ENCODE assay signal across 13 cellular contexts in the genomic region with DNA sequence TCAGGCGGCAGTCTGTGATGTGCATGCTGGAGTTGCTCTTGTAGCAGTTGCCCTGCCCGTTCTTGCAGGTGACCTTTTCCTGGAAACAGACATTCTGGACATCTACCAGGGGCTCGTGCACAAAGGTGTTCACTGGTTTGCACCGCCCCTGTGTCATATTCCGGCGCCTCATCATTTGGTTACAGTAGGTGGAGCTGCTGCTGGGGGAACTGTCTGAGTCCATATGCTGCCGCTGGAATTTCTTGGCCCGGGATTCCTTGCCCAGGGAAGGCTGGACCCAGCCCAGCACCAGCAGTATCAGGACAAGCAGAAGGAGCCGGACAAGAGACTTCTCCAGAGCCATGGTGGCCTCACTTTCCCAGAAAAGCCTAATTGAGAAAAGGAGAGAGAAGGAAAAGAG. TPM values are rescaled to one million over a fixed set of nuclear protein-coding genes. Genes with fewer than 3 reads are reported as not detected.
DNase-seq lines count a peak whose midpoint lies in the region; ATAC-seq and TF ChIP-seq lines count a peak whose summit lies in the region.
"Had no signal": no experiment of that assay in that cellular context is flagged by ENCODE, and none has a peak within 500 bp of the region (broad histone marks: within the 10 kb centered on the region; RNA-seq: fewer than 3 reads in every experiment).

No MANE protein-coding gene starts in this region.

- H3K27ac Mint-ChIP-seq in IgD-negative memory B cell: peak overlapping the region in 2 of 3 donors; percentile 52 to 63
- no peak overlapping the region for H3K27ac Mint-ChIP-seq in activated CD8-positive, alpha-beta T cell treated with anti-CD3 and anti-CD28 coated beads for 36 hours
- H3K27ac Mint-ChIP-seq: CD8-positive, alpha-beta T cell had no signal

- H3K4me2 ChIP-seq in SK-N-SH: no peak overlapping the region
- H3K4me2 ChIP-seq: PC-9 had no signal

- no peaks in the 10 kb centered on the region for H3K9me3 Mint-ChIP-seq in IgD-negative memory B cell
- H3K9me3 Mint-ChIP-seq in activated CD8-positive, alpha-beta T cell treated with anti-CD3 and anti-CD28 coated beads for 36 hours: no peaks in the 10 kb centered on the region
- H3K9me3 Mint-ChIP-seq: CD8-positive, alpha-beta T cell had no signal

- no peak for DNase-seq in esophagus squamous epithelium (lab: John Stamatoyannopoulos, UW)
- DNase-seq in thoracic aorta (ENCODE audit: low spot score): no peak
- DNase-seq in SK-N-SH: no peak
- no peak for DNase-seq in NCI-H2081 treated with DMSO at 0.1 percent for 48 hours (lab: John Stamatoyannopoulos, UW)
- DNase-seq in GM19240 (ENCODE audit: insufficient read length, low spot score): no peak
- no peak for DNase-seq in activated CD8-positive, alpha-beta T cell treated with anti-CD3 and anti-CD28 coated beads for 36 hours
- DNase-seq: CD8-positive, alpha-beta T cell; Karpas-422; T-helper 9 cell had no signal

- peaks cover 1% of the 10 kb centered on the region for H3K36me3 Mint-ChIP-seq in IgD-negative memory B cell
- no peaks in the 10 kb centered on the region for H3K36me3 Mint-ChIP-seq in activated CD8-positive, alpha-beta T cell treated with anti-CD3 and anti-CD28 coated beads for 36 hours (ENCODE audit: low read depth)
- H3K36me3 Mint-ChIP-seq: CD8-positive, alpha-beta T cell had no signal

- TF ChIP-seq RAD21 in SK-N-SH (IDR thresholded peaks at IDR 0.05; ENCODE audit: low read length): no peak

- no peak for TF ChIP-seq POLR2A in esophagus squamous epithelium (IDR thresholded peaks at IDR 0.05)

- H3K79me2 ChIP-seq in SK-N-SH (ENCODE audit: insufficient read depth): no peaks in the 10 kb centered on the region

- no peaks in the 10 kb centered on the region for H3F3A ChIP-seq in SK-N-SH (replicated peaks; ENCODE audit: insufficient read depth)

- no peaks in the 10 kb centered on the region for H4K20me1 ChIP-seq in SK-N-SH (ENCODE audit: insufficient read depth)

- H3K27ac ChIP-seq in esophagus squamous epithelium (peak overlapping the region; percentile 46 to 85 (median 66)), thoracic aorta (peak overlapping the region in 1 of 2 donors; percentile 18), SK-N-SH (ENCODE audit: low read depth in 2 of 2, low read length in 1 of 2) (no peak overlapping the region)
- H3K27ac ChIP-seq: PC-9 had no signal

- POLR2A ChIA-PET in SK-N-SH (lab: Yijun Ruan, JAX): no interaction called here
- POLR2A ChIA-PET in activated CD8-positive, alpha-beta T cell treated with anti-CD3 and anti-CD28 coated beads for 36 hours (lab: Charles Lee): no interaction called here

- no peaks in the 10 kb centered on the region for H3K36me3 ChIP-seq in esophagus squamous epithelium
- no peaks in the 10 kb centered on the region for H3K36me3 ChIP-seq in mucosa of stomach (ENCODE audit: control insufficient read depth, insufficient read depth, low read length)
- H3K36me3 ChIP-seq in thoracic aorta: no peaks in the 10 kb centered on the region
- H3K36me3 ChIP-seq in SK-N-SH (replicated peaks in 1 of 2; ENCODE audit: control insufficient read depth in 1 of 2, insufficient read depth in 2 of 2, low read length in 1 of 2): no peaks in the 10 kb centered on the region
- H3K36me3 ChIP-seq: neutrophil had no signal

- 47 to 57% methylated on average over 3 of the region's 9 CpGs for WGBS in esophagus squamous epithelium, 2 donors
- WGBS in SK-N-SH (ENCODE audit: low lambda C conversion rate): 4% methylated on average over 7 of the region's 9 CpGs

- H3K4me1 ChIP-seq in esophagus squamous epithelium (peaks cover 0 to 22% (median 0%) of the 10 kb centered on the region in 3 donors), mucosa of stomach (ENCODE audit: control insufficient read depth, insufficient read depth, low read length) (peaks cover 59% of the 10 kb centered on the region), thoracic aorta (ENCODE audit: control insufficient read depth in 1 of 2, low read depth in 2 of 2) (no peaks in the 10 kb centered on the region), SK-N-SH (ENCODE audit: control insufficient read depth in 1 of 2, insufficient read depth in 2 of 2, low read depth in 1 of 2, low read length in 1 of 2) (no peaks in the 10 kb centered on the region)

- H3K9me3 ChIP-seq in esophagus squamous epithelium: no peaks in the 10 kb centered on the region
- no peaks in the 10 kb centered on the region for H3K9me3 ChIP-seq in mucosa of stomach (ENCODE audit: control insufficient read depth, low read length)
- H3K9me3 ChIP-seq in thoracic aorta: no peaks in the 10 kb centered on the region
- no peaks in the 10 kb centered on the region for H3K9me3 ChIP-seq in SK-N-SH
- H3K9me3 ChIP-seq: neutrophil had no signal

- H3K9ac ChIP-seq in mucosa of stomach (ENCODE audit: low read length): peak overlapping the region; percentile 64
- H3K9ac ChIP-seq in SK-N-SH: no peak overlapping the region

- CTCF ChIA-PET in SK-N-SH (lab: Yijun Ruan, JAX): no interaction called here
- CTCF ChIA-PET in activated CD8-positive, alpha-beta T cell treated with anti-CD3 and anti-CD28 coated beads for 36 hours (lab: Charles Lee): interaction anchor here (0.9 kb wide), 1 partner anchor 43 kb away, joined by 3 read pairs; no protein-coding TSS in a partner anchor

- H3K4me3 Mint-ChIP-seq in IgD-negative memory B cell: peak overlapping the region in 1 of 4 donors; percentile 41
- H3K4me3 Mint-ChIP-seq in activated CD8-positive, alpha-beta T cell treated with anti-CD3 and anti-CD28 coated beads for 36 hours: no peak overlapping the region
- H3K4me3 Mint-ChIP-seq: CD8-positive, alpha-beta T cell had no signal

- no peak overlapping the region for H2AFZ ChIP-seq in SK-N-SH (ENCODE audit: low read depth)
- H2AFZ ChIP-seq: PC-9 had no signal

- peaks cover 16 to 31% (median 29%) of the 10 kb centered on the region in 3 donors for H3K4me1 Mint-ChIP-seq in IgD-negative memory B cell
- no peaks in the 10 kb centered on the region for H3K4me1 Mint-ChIP-seq in activated CD8-positive, alpha-beta T cell treated with anti-CD3 and anti-CD28 coated beads for 36 hours (ENCODE audit: low read depth)

- no peak for TF ChIP-seq EP300 in SK-N-SH (IDR thresholded peaks at IDR 0.05; ENCODE audit: borderline replicate concordance in 1 of 2, low read depth in 1 of 2, low read length in 1 of 2)

- intact Hi-C loops in esophagus squamous epithelium (cut with DNase I): no loop called here
- intact Hi-C loops in activated CD8-positive, alpha-beta T cell treated with anti-CD3 and anti-CD28 coated beads for 36 hours (cut with micrococcal nuclease): no loop called here

- H3K9me2 ChIP-seq in SK-N-SH: no peaks in the 10 kb centered on the region

- peak overlapping the region in 3 of 4 donors; percentile 30 to 58 (median 33) for H3K4me3 ChIP-seq in esophagus squamous epithelium
- H3K4me3 ChIP-seq in mucosa of stomach (ENCODE audit: low read length): peak overlapping the region; percentile 77
- H3K4me3 ChIP-seq in thoracic aorta: peak overlapping the region; percentile 62
- no peak overlapping the region for H3K4me3 ChIP-seq in SK-N-SH (ENCODE audit: low read depth in 2 of 2, low read length in 1 of 2)
- H3K4me3 ChIP-seq: PC-9 had no signal

- TF ChIP-seq CTCF in esophagus squamous epithelium (IDR thresholded peaks at IDR 0.05): no peak
- no peak for TF ChIP-seq CTCF in thoracic aorta (IDR thresholded peaks at IDR 0.05)
- TF ChIP-seq CTCF in SK-N-SH (IDR thresholded peaks at IDR 0.05): no peak
- TF ChIP-seq CTCF in activated CD8-positive, alpha-beta T cell treated with anti-CD3 and anti-CD28 coated beads for 36 hours (IDR thresholded peaks at IDR 0.05): no peak

- H3K27me3 Mint-ChIP-seq in IgD-negative memory B cell: no peaks in the 10 kb centered on the region
- H3K27me3 Mint-ChIP-seq in activated CD8-positive, alpha-beta T cell treated with anti-CD3 and anti-CD28 coated beads for 36 hours: peaks cover 2% of the 10 kb centered on the region

- peaks cover 0 to 17% (median 0%) of the 10 kb centered on the region in 4 donors for H3K27me3 ChIP-seq in esophagus squamous epithelium
- H3K27me3 ChIP-seq in mucosa of stomach (ENCODE audit: control insufficient read depth, insufficient read depth, low read length): no peaks in the 10 kb centered on the region
- no peaks in the 10 kb centered on the region for H3K27me3 ChIP-seq in thoracic aorta (replicated peaks; ENCODE audit: insufficient read depth)
- peaks cover 71% of the 10 kb centered on the region for H3K27me3 ChIP-seq in SK-N-SH (ENCODE audit: insufficient read depth)
- H3K27me3 ChIP-seq: neutrophil had no signal

- ATAC-seq in thoracic aorta (ENCODE audit: insufficient number of reproducible peaks, low FRiP score, low read depth): no peak
- ATAC-seq in activated CD8-positive, alpha-beta T cell treated with anti-CD3 and anti-CD28 coated beads for 36 hours: no peak
- ATAC-seq: CD8-positive, alpha-beta T cell had no signal

TF ChIP-seq in SK-N-SH, 30 proteins besides CTCF, POLR2A, EP300 and RAD21 (continues in another document):
- TF ChIP-seq TAF1 (IDR thresholded peaks at IDR 0.05; ENCODE audit: borderline replicate concordance, low read depth, low read length): no peak

RNA-seq across cellular contexts. Expression of gene RNASE1, which starts 0.9 kb away (rescaled TPM):
- polyA plus RNA-seq in IgD-negative memory B cell (not detected), SK-N-SH (2012; rRNA removed) (not detected in 2 replicates)
- total RNA-seq in esophagus squamous epithelium (100 to 1,000 TPM in 2 of 4 donors, 10 to 100 TPM in 2; 12.0 to 297 (median 61.0) TPM), thoracic aorta (100 to 1,000 TPM; 537 to 922 TPM)
- not detected in 2 replicates for polyA plus RNA-seq in SK-N-SH (2012; cell fraction: cytosol; rRNA removed)
- polyA plus RNA-seq in SK-N-SH (2012; cell fraction: nucleus; rRNA removed): not detected in 2 replicates
- total RNA-seq in activated CD8-positive, alpha-beta T cell treated with anti-CD3 and anti-CD28 coated beads for 36 hours: not detected
- total RNA-seq: CD8-positive, alpha-beta T cell had no signal

RNA-seq across cellular contexts. Expression of gene RNASE6, which starts 20.7 kb away (rescaled TPM):
- polyA plus RNA-seq in IgD-negative memory B cell: 84.5 TPM
- total RNA-seq in esophagus squamous epithelium: 10 to 100 TPM in 2 of 4 donors, under 1 TPM in 2; 0.26 to 22.3 (median 7.1) TPM
- total RNA-seq in thoracic aorta: 10 to 100 TPM; 26.3 to 39.0 TPM
- polyA plus RNA-seq in SK-N-SH (2012; rRNA removed): not detected in 2 replicates
- polyA plus RNA-seq in SK-N-SH (2012; cell fraction: cytosol; rRNA removed): not detected in 2 replicates
- polyA plus RNA-seq in SK-N-SH (2012; cell fraction: nucleus; rRNA removed): not detected in 2 replicates
- under 1 TPM in 1 of 2 experiments, not detected in 1; 0.25 TPM for total RNA-seq in activated CD8-positive, alpha-beta T cell treated with anti-CD3 and anti-CD28 coated beads for 36 hours
- total RNA-seq: PC-9 had no signal

RNA-seq across cellular contexts. Expression of gene EDDM3B, which starts 33.5 kb away (rescaled TPM):
- polyA plus RNA-seq in IgD-negative memory B cell (not detected), SK-N-SH (2012; rRNA removed) (not detected in 2 replicates)
- total RNA-seq in esophagus squamous epithelium (not detected), thoracic aorta (not detected)
- not detected in 2 replicates for polyA plus RNA-seq in SK-N-SH (2012; cell fraction: cytosol; rRNA removed)
- polyA plus RNA-seq in SK-N-SH (2012; cell fraction: nucleus; rRNA removed): not detected in 2 replicates
- total RNA-seq in activated CD8-positive, alpha-beta T cell treated with anti-CD3 and anti-CD28 coated beads for 36 hours: not detected
- total RNA-seq: CD8-positive, alpha-beta T cell; PC-9 had no signal

RNA-seq across cellular contexts. Expression of gene EDDM3A, which starts 56.0 kb away (rescaled TPM):
- polyA plus RNA-seq in IgD-negative memory B cell (not detected), SK-N-SH (2012; rRNA removed) (not detected in 2 replicates)
- total RNA-seq in esophagus squamous epithelium (not detected), thoracic aorta (not detected)
- not detected in 2 replicates for polyA plus RNA-seq in SK-N-SH (2012; cell fraction: cytosol; rRNA removed)
- not detected in 2 replicates for polyA plus RNA-seq in SK-N-SH (2012; cell fraction: nucleus; rRNA removed)
- total RNA-seq in activated CD8-positive, alpha-beta T cell treated with anti-CD3 and anti-CD28 coated beads for 36 hours: not detected
- total RNA-seq: CD8-positive, alpha-beta T cell; PC-9 had no signal

Comparison
In these comparisons a context has a peak if more than half of its experiments do, and no peak if none do; other contexts are left out.
1. H3K27ac ChIP-seq: peak in esophagus squamous epithelium (4 of 4); none in SK-N-SH (0 of 2).
2. H3K4me3 ChIP-seq: peak in esophagus squamous epithelium (3 of 4), mucosa of stomach (single experiment) and thoracic aorta (single experiment); none in SK-N-SH (0 of 2).
3. RNA of gene RNASE1, which starts 0.9 kb away (total RNA-seq): 537 to 922 TPM in thoracic aorta and 12.0 to 297 TPM in esophagus squamous epithelium; not detected in activated CD8-positive, alpha-beta T cell treated with anti-CD3 and anti-CD28 coated beads for 36 hours; every median in the first group is over 10 times any median in the second.